ENCODE assay signal across 20 cellular contexts in the genomic region with DNA sequence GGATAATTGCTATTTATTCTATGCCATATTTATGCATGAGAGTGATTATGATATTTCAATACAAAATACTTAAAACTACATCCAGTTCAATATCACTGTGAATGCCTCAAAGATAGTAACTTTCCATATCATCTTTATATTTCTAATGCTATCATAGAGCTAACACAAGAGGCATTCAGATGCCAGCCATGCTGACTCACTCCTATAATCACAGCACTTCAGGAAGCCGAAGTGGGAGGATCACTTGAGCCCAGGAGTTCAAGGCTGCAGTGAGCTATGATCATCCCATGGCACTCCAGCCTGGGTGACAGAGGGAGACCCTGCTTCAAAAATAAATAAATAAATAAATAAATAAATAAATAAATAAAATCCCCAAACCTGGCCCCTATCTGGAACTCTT.
A peak's percentile ranks its signal among the peaks of the same experiment; 100 is the strongest.
DNase-seq lines count a peak whose midpoint lies in the region; ATAC-seq and TF ChIP-seq lines count a peak whose summit lies in the region.
"Had no signal": no experiment of that assay in that cellular context is flagged by ENCODE, and none has a peak within 500 bp of the region (broad histone marks: within the 10 kb centered on the region; RNA-seq: fewer than 3 reads in every experiment).

No MANE protein-coding gene starts in this region.

- no peak overlapping the region for H2BK15ac ChIP-seq in IMR-90 (ENCODE audit: low read depth, low read length)

- peaks cover 15% of the 10 kb centered on the region for H3K27me3 Mint-ChIP-seq in MCF 10A (ENCODE audit: insufficient read depth, unreplicated experiment)
- H3K27me3 Mint-ChIP-seq: CD4-positive, alpha-beta T cell had no signal

- H4K91ac ChIP-seq in IMR-90 (ENCODE audit: insufficient read depth, low read depth, low read length): no peak overlapping the region

- H2AK5ac ChIP-seq in IMR-90 (ENCODE audit: low read depth, low read length): no peak overlapping the region

- H4K8ac ChIP-seq in IMR-90 (ENCODE audit: low read depth in 2 of 2, low read length in 2 of 2): no peak overlapping the region

- no peak overlapping the region for H3K18ac ChIP-seq in IMR-90 (ENCODE audit: low read depth, low read length)

- H3K4ac ChIP-seq in IMR-90 (ENCODE audit: low read depth, low read length): no peak overlapping the region

- no peak overlapping the region for H3K4me3 Mint-ChIP-seq in MCF 10A (ENCODE audit: unreplicated experiment)
- H3K4me3 Mint-ChIP-seq: CD4-positive, alpha-beta T cell; HFFc6 had no signal

- H3K4me3 ChIP-seq in mammary epithelial cell (replicated peaks in 1 of 3; ENCODE audit: insufficient read depth in 1 of 3, low read depth in 2 of 3, low read length in 3 of 3) (no peak overlapping the region), IMR-90 (ENCODE audit: insufficient read depth, low read depth, low read length) (no peak overlapping the region)
- H3K4me3 ChIP-seq: K562 had no signal

- no peak overlapping the region for H3K14ac ChIP-seq in IMR-90 (replicated peaks; ENCODE audit: low read depth, low read length)

- H2AK9ac ChIP-seq in IMR-90 (replicated peaks; ENCODE audit: low read depth, low read length, poor library complexity): no peak overlapping the region

- H3K9me1 ChIP-seq in IMR-90 (ENCODE audit: insufficient read depth, low read length): no peaks in the 10 kb centered on the region

- TF ChIP-seq CTCF in MCF 10A (IDR thresholded peaks at IDR 0.05; ENCODE audit: unreplicated experiment) (no peak), mammary epithelial cell (conservative IDR thresholded peaks at IDR 0.05 in 1 of 2, IDR thresholded peaks at IDR 0.05 in 1 of 2; ENCODE audit: extremely low read depth in 1 of 2, insufficient read depth in 1 of 2, low read depth in 1 of 2, low read length in 2 of 2) (no peak), IMR-90 (conservative IDR thresholded peaks at IDR 0.05; ENCODE audit: low read depth, low read length) (no peak)

- intact Hi-C loops in MCF 10A (cut with micrococcal nuclease): no loop called here
- intact Hi-C loops in mammary epithelial cell (cut with micrococcal nuclease): no loop called here
- intact Hi-C loops in IMR-90 (cut with micrococcal nuclease): no loop called here

- no peak overlapping the region for H3K27ac Mint-ChIP-seq in MCF 10A (ENCODE audit: low read depth, unreplicated experiment)
- H3K27ac Mint-ChIP-seq: CD4-positive, alpha-beta T cell; HFFc6 had no signal

- H3K4me2 ChIP-seq in mammary epithelial cell (ENCODE audit: insufficient read depth, low read depth, low read length): no peak overlapping the region
- H3K4me2 ChIP-seq in IMR-90 (ENCODE audit: low read depth, low read length): no peak overlapping the region

- H4K20me1 ChIP-seq in mammary epithelial cell (ENCODE audit: insufficient read depth, low read length): no peaks in the 10 kb centered on the region
- H4K20me1 ChIP-seq in IMR-90 (ENCODE audit: insufficient read depth, low read length): no peaks in the 10 kb centered on the region

- 0% methylated on average over 1 of the region's 1 CpG for whole genome bisulfite sequencing in mammary epithelial cell (ENCODE audit: low coverage, missing lambda C conversion rate)
- WGBS in IMR-90 (ENCODE audit: extremely low coverage in 2 of 2, insufficient read length in 1 of 2), 2 experiments: no CpG with 5 or more reads among the region's 1 CpG

- H3K27me3 ChIP-seq in mammary epithelial cell (ENCODE audit: insufficient read depth, low read length): no peaks in the 10 kb centered on the region
- H3K27me3 ChIP-seq in IMR-90 (ENCODE audit: control insufficient read depth, insufficient read depth, low read length): no peaks in the 10 kb centered on the region

- H3K79me2 ChIP-seq in mammary epithelial cell (ENCODE audit: insufficient read depth, low read length): no peaks in the 10 kb centered on the region

- dilution Hi-C loops in mammary epithelial cell (cut with HindIII; ENCODE audit: low sequenced_read_pairs): no loop called here
- dilution Hi-C loops in IMR-90 (cut with HindIII; ENCODE audit: low sequenced_read_pairs, unreplicated experiment): no loop called here

- no peak overlapping the region for H2BK20ac ChIP-seq in IMR-90 (ENCODE audit: low read depth, low read length)

- H3K4me1 ChIP-seq in mammary epithelial cell (ENCODE audit: insufficient read depth, low read length): no peaks in the 10 kb centered on the region
- no peaks in the 10 kb centered on the region for H3K4me1 ChIP-seq in IMR-90 (ENCODE audit: control insufficient read depth, insufficient read depth, low read length)

- in situ Hi-C loops in mammary epithelial cell (cut with MboI; ENCODE audit: low sequenced_read_pairs in 2 of 2) (no loop called here), IMR-90 (cut with MboI; ENCODE audit: low sequenced_read_pairs) (no loop called here)

- H3K9me3 Mint-ChIP-seq in MCF 10A (ENCODE audit: unreplicated experiment): no peaks in the 10 kb centered on the region

- H3K56ac ChIP-seq in IMR-90 (ENCODE audit: extremely low read depth, insufficient read depth, low read length): no peak overlapping the region

- H3K4me1 Mint-ChIP-seq in MCF 10A (ENCODE audit: insufficient read depth, unreplicated experiment): no peaks in the 10 kb centered on the region

- no peak overlapping the region for H4K5ac ChIP-seq in IMR-90 (ENCODE audit: low read depth, low read length)

- H2BK5ac ChIP-seq in IMR-90 (ENCODE audit: low read depth, low read length, poor library complexity, severe bottlenecking): no peak overlapping the region

- BruUV-seq in MCF 10A (replicated peaks; lab: Mats Ljungman, UMichigan) (no TSS peak), mammary epithelial cell (replicated peaks; lab: Mats Ljungman, UMichigan) (no TSS peak), IMR-90 (replicated peaks; lab: Mats Ljungman, UMichigan) (no TSS peak)

- no peak overlapping the region for H3K27ac ChIP-seq in mammary epithelial cell (ENCODE audit: insufficient read depth, low read depth, low read length)
- no peak overlapping the region for H3K27ac ChIP-seq in IMR-90 (ENCODE audit: insufficient read depth, low read length)
- H3K27ac ChIP-seq: HL-60, RWPE1 had no signal

- DNase-seq in MCF 10A (ENCODE audit: unreplicated experiment): peak; percentile 12
- no peak for DNase-seq in mammary epithelial cell
- peak; percentile 9 for DNase-seq in IMR-90
- peak; percentile 52 for DNase-seq in amniotic epithelial cell (ENCODE audit: low read depth)
- no peak for DNase-seq in activated naive CD4-positive, alpha-beta T cell (lab: John Stamatoyannopoulos, UW)
- no peak for DNase-seq in NAMALWA (ENCODE audit: low spot score)
- DNase-seq in NCI-H524 treated with DMSO at 0.1 percent for 48 hours (lab: John Stamatoyannopoulos, UW): no peak
- DNase-seq in activated gamma-delta T cell (lab: John Stamatoyannopoulos, UW): no peak
- DNase-seq: CD4-positive, alpha-beta T cell; HFFc6; NCI-H1436; NCI-H2029; NCI-H2171 treated with DMSO at 0.1 percent for 48 hours; NCI-H774; SIG-M5; T-helper 1 cell had no signal

- no peak overlapping the region for H3K9ac ChIP-seq in mammary epithelial cell (ENCODE audit: insufficient read depth, low read length)
- no peak overlapping the region for H3K9ac ChIP-seq in IMR-90 (ENCODE audit: low read depth, low read length)

- ATAC-seq in IMR-90 (ENCODE audit: low read depth): 0 out of 2 replicates have a peak, but pooled peaks have one; percentile 48
- ATAC-seq: K562, SK-N-SH treated with all-trans-retinoic acid at 6 μM for 48 hours had no signal

- H3K36me3 ChIP-seq in mammary epithelial cell (ENCODE audit: insufficient read depth, low read length): no peaks in the 10 kb centered on the region
- H3K36me3 ChIP-seq in IMR-90 (ENCODE audit: control insufficient read depth, insufficient read depth, low read length): no peaks in the 10 kb centered on the region

- H3K9me3 ChIP-seq in mammary epithelial cell (replicated peaks; ENCODE audit: insufficient read depth, low read length): no peaks in the 10 kb centered on the region
- H3K9me3 ChIP-seq in IMR-90 (ENCODE audit: control insufficient read depth, insufficient read depth, low read length): no peaks in the 10 kb centered on the region

- H2BK120ac ChIP-seq in IMR-90 (ENCODE audit: low read depth, low read length): no peak overlapping the region

- H2AFZ ChIP-seq in mammary epithelial cell (ENCODE audit: low read depth, low read length) (no peak overlapping the region), IMR-90 (replicated peaks; ENCODE audit: low read length, poor library complexity) (no peak overlapping the region)

- CTCF ChIA-PET in MCF 10A (lab: Yijun Ruan, JAX) (interaction anchor here (0.9 kb wide), 1 partner anchor 52 kb away, joined by 3 read pairs; no protein-coding TSS in a partner anchor), mammary epithelial cell (lab: Charles Lee; ENCODE audit: low non-redundant PET) (no interaction called here), IMR-90 (lab: Yijun Ruan, JAX) (interaction anchor here (0.6 kb wide), 1 partner anchor 12 kb away, joined by 3 read pairs; no protein-coding TSS in a partner anchor)

- no peaks in the 10 kb centered on the region for H3K36me3 Mint-ChIP-seq in MCF 10A (ENCODE audit: insufficient read depth, unreplicated experiment)

- H3K23ac ChIP-seq in IMR-90 (ENCODE audit: low read depth, low read length): no peak overlapping the region

- H3K79me1 ChIP-seq in IMR-90 (ENCODE audit: low read depth in 1 of 2, low read length in 2 of 2): no peaks in the 10 kb centered on the region

- POLR2A ChIA-PET in MCF 10A (lab: Yijun Ruan, JAX) (no interaction called here), IMR-90 (lab: Charles Lee; ENCODE audit: unreplicated experiment) (no interaction called here)

- no peak for TF ChIP-seq POLR2A in IMR-90 (IDR thresholded peaks at IDR 0.05; ENCODE audit: low read depth, low read length)

- TF ChIP-seq RAD21 in IMR-90 (IDR thresholded peaks at IDR 0.05; ENCODE audit: low read length): no peak

TF ChIP-seq in IMR-90, 13 proteins besides CTCF, POLR2A, EP300 and RAD21 (continues in another document):
- TF ChIP-seq CEBPB (IDR thresholded peaks at IDR 0.05; ENCODE audit: low read depth, low read length): no peak
- no peak for TF ChIP-seq CHD1 (IDR thresholded peaks at IDR 0.05; ENCODE audit: low read depth, low read length)
- TF ChIP-seq, protein P1, sequence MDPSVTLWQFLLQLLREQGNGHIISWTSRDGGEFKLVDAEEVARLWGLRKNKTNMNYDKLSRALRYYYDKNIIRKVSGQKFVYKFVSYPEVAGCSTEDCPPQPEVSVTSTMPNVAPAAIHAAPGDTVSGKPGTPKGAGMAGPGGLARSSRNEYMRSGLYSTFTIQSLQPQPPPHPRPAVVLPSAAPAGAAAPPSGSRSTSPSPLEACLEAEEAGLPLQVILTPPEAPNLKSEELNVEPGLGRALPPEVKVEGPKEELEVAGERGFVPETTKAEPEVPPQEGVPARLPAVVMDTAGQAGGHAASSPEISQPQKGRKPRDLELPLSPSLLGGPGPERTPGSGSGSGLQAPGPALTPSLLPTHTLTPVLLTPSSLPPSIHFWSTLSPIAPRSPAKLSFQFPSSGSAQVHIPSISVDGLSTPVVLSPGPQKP (IDR thresholded peaks at IDR 0.05; ENCODE audit: borderline replicate concordance, low read depth, low read length): no peak
- no peak for TF ChIP-seq RCOR1 (IDR thresholded peaks at IDR 0.05; ENCODE audit: insufficient replicate concordance, low read length)
- TF ChIP-seq MAZ (IDR thresholded peaks at IDR 0.05; ENCODE audit: borderline replicate concordance, low read depth, low read length): no peak
- no peak for TF ChIP-seq FOS (IDR thresholded peaks at IDR 0.05; ENCODE audit: low read depth, low read length)
- TF ChIP-seq MAFK (IDR thresholded peaks at IDR 0.05; ENCODE audit: low read depth, low read length): no peak
- TF ChIP-seq SMC3 (IDR thresholded peaks at IDR 0.05; ENCODE audit: low read depth, low read length): no peak

Comparison
In these comparisons a context has a peak if more than half of its experiments do, and no peak if none do; other contexts are left out.
1. DNase-seq: peak in MCF 10A (single experiment), IMR-90 (single experiment) and amniotic epithelial cell (single experiment); none in mammary epithelial cell (single experiment), activated naive CD4-positive, alpha-beta T cell (0 of 4), NAMALWA (single experiment), NCI-H524 treated with DMSO at 0.1 percent for 48 hours (single experiment) and activated gamma-delta T cell (single experiment).